In the genomic region with DNA sequence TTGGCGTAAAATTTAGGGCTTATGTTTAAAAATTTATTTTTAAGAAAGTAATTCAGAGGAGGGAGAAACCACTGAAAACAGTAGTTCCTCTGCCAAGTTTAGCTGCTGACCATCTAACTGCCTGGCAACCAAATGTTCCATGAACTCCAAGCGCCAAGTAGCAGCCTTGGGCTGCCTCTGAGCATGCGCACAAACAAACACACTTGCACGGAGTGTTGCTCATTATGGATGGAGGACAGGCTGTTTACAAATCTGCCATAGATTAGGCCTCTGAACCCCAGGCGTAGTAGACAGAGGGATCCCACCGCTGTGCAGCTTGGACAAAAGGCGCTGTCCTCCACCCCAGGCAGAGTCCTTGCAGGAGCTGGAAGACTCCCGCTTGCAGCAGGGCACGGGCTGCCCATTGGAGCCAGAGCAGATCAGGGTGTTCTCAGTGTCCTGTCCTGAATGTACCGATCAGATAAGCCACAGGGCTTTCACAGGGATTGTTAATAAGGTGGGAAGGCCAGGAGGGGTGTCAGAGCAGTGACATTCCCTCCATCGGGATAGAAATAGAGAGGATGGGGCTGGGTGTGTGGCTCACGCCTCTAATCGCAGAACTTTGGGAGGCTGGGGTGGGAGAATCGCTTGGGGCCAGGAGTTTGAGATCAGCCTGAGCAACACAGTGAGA, we compare ENCODE assay signal across 29 cellular contexts. TPM values are rescaled to one million over a fixed set of nuclear protein-coding genes. Genes with fewer than 3 reads are reported as not detected.
A peak's percentile ranks its signal among the peaks of the same experiment; 100 is the strongest.
DNase-seq lines count a peak whose midpoint lies in the region; ATAC-seq, FAIRE-seq and TF ChIP-seq lines count a peak whose summit lies in the region.
"Had no signal": no experiment of that assay in that cellular context is flagged by ENCODE, and none has a peak within 500 bp of the region (broad histone marks: within the 10 kb centered on the region; RNA-seq: fewer than 3 reads in every experiment).

No MANE protein-coding gene starts in this region.

- no peak overlapping the region for H3K27ac Mint-ChIP-seq in natural killer cell
- H3K27ac Mint-ChIP-seq: activated naive CD8-positive, alpha-beta T cell; CD8-positive, alpha-beta memory T cell; endodermal cell; immature natural killer cell; stimulated activated memory B cell treated with anti-CD40 and anti-IgM and Interleukin-4, amounts not matched to agents 10 μg/mL and 1 μg/mL and 100 μg/mL, for 72 hours had no signal

- DNase-seq in EH (ENCODE audit: low read depth) (peak; percentile 31), SK-N-DZ (ENCODE audit: low spot score) (peak; percentile 45), left lung (no peak), sciatic nerve (ENCODE audit: low spot score) (no peak), natural killer cell (no peak), kidney (no peak), NCI-H82 (lab: John Stamatoyannopoulos, UW) (no peak)
- DNase-seq: activated CD4-positive, CD25-positive, alpha-beta regulatory T cell treated with anti-CD3 and anti-CD28 coated beads, Interleukin-2, amount 50 U/mL, for 72 hours; body of pancreas; CD8-positive, alpha-beta memory T cell; DMS53; endodermal cell; heart right ventricle; immature natural killer cell; NCI-H1092 treated with DMSO at 0.1 percent for 48 hours; NCI-H2081; NCI-H446 treated with DMSO at 0.1 percent for 48 hours; pancreas; tibial artery had no signal

- H3K36me3 Mint-ChIP-seq in natural killer cell = no peaks in the 10 kb centered on the region
- H3K36me3 Mint-ChIP-seq: activated naive CD8-positive, alpha-beta T cell; CD8-positive, alpha-beta memory T cell; immature natural killer cell; stimulated activated memory B cell treated with anti-CD40 and anti-IgM and Interleukin-4, amounts not matched to agents 10 μg/mL and 1 μg/mL and 100 μg/mL, for 72 hours had no signal

- H3K27me3 Mint-ChIP-seq in natural killer cell (ENCODE audit: low read depth in 2 of 2) = peaks cover 7 to 14% of the 10 kb centered on the region in 2 donors
- H3K27me3 Mint-ChIP-seq: stimulated activated memory B cell treated with anti-CD40 and anti-IgM and Interleukin-4, amounts not matched to agents 10 μg/mL and 1 μg/mL and 100 μg/mL, for 72 hours had no signal

- H3K36me3 ChIP-seq in left lung (no peaks in the 10 kb centered on the region), kidney (ENCODE audit: control insufficient read depth in 1 of 2, insufficient read depth in 2 of 2, low read length in 2 of 2) (no peaks in the 10 kb centered on the region)
- H3K36me3 ChIP-seq: HAP-1, heart right ventricle, pancreas, tibial artery had no signal

- H3K27ac ChIP-seq in left lung (no peak overlapping the region), kidney (ENCODE audit: low read depth in 2 of 2, low read length in 2 of 2) (no peak overlapping the region)
- H3K27ac ChIP-seq: body of pancreas, heart right ventricle, pancreas, RWPE1, tibial artery had no signal

- no peaks in the 10 kb centered on the region for H3K9me3 Mint-ChIP-seq in natural killer cell
- H3K9me3 Mint-ChIP-seq: CD8-positive, alpha-beta memory T cell; endodermal cell; immature natural killer cell had no signal

- TF ChIP-seq CTCF in left lung (IDR thresholded peaks at IDR 0.05) (no peak), natural killer cell (IDR thresholded peaks at IDR 0.05) (no peak), kidney (IDR thresholded peaks at IDR 0.05; ENCODE audit: borderline replicate concordance, extremely low read depth, insufficient read depth) (no peak)

- intact Hi-C loops in left lung (cut with DNase I) (no loop called here), sciatic nerve (cut with DNase I) (no loop called here), natural killer cell (cut with micrococcal nuclease) (no loop called here), kidney (cut with DNase I) (no loop called here)

- H3K9me3 ChIP-seq in left lung (no peaks in the 10 kb centered on the region), kidney (ENCODE audit: control insufficient read depth in 1 of 2, low read length in 2 of 2) (no peaks in the 10 kb centered on the region)
- H3K9me3 ChIP-seq: body of pancreas, HAP-1, heart right ventricle, pancreas, tibial artery had no signal

- ATAC-seq in left lung (peak; percentile 16), sciatic nerve (peak; percentile 14), HG02759 (IDR thresholded peaks at IDR 0.05; ENCODE audit: unreplicated experiment) (no peak), natural killer cell (no peak)
- ATAC-seq: body of pancreas; heart right ventricle; pancreas; stimulated activated memory B cell treated with anti-CD40 and anti-IgM and Interleukin-4, amounts not matched to agents 10 μg/mL and 1 μg/mL and 100 μg/mL, for 72 hours had no signal

- no peak overlapping the region for H3K4me3 ChIP-seq in left lung
- no peak overlapping the region for H3K4me3 ChIP-seq in kidney (ENCODE audit: low read length in 2 of 2)
- H3K4me3 ChIP-seq: body of pancreas, HAP-1, heart right ventricle, pancreas, tibial artery had no signal

- no peaks in the 10 kb centered on the region for H3K4me1 ChIP-seq in left lung
- no peaks in the 10 kb centered on the region for H3K4me1 ChIP-seq in kidney (ENCODE audit: control insufficient read depth in 1 of 2, insufficient read depth in 1 of 2, low read depth in 1 of 2, low read length in 2 of 2)
- H3K4me1 ChIP-seq: body of pancreas, HAP-1, heart right ventricle, pancreas, tibial artery had no signal

- FAIRE-seq in kidney (lab: Jason Lieb, UNC) = no peak
- FAIRE-seq: colon, pancreas had no signal

- H3K27me3 ChIP-seq in left lung = peaks cover 0 to 13% of the 10 kb centered on the region in 2 donors
- H3K27me3 ChIP-seq: body of pancreas, tibial artery had no signal

- H3K4me3 Mint-ChIP-seq in natural killer cell = no peak overlapping the region
- H3K4me3 Mint-ChIP-seq: activated naive CD8-positive, alpha-beta T cell; CD8-positive, alpha-beta memory T cell; endodermal cell; immature natural killer cell; stimulated activated memory B cell treated with anti-CD40 and anti-IgM and Interleukin-4, amounts not matched to agents 10 μg/mL and 1 μg/mL and 100 μg/mL, for 72 hours had no signal

- no peak overlapping the region for H3K9ac ChIP-seq in kidney (ENCODE audit: low read length in 2 of 2)

- no peaks in the 10 kb centered on the region for H3K4me1 Mint-ChIP-seq in natural killer cell
- H3K4me1 Mint-ChIP-seq: CD8-positive, alpha-beta memory T cell; immature natural killer cell; stimulated activated memory B cell treated with anti-CD40 and anti-IgM and Interleukin-4, amounts not matched to agents 10 μg/mL and 1 μg/mL and 100 μg/mL, for 72 hours had no signal

RNA-seq across cellular contexts. Expression of a gene that starts 47.7 kb away (rescaled TPM):
- polyA plus RNA-seq in SK-N-DZ (2014; cell fraction: cytosol; rRNA removed) = not detected in 2 replicates
- polyA plus RNA-seq in SK-N-DZ (2014; cell fraction: nucleus; rRNA removed) = not detected in 2 replicates
- not detected for total RNA-seq in left lung
- total RNA-seq in sciatic nerve = not detected
- total RNA-seq in natural killer cell = not detected
- total RNA-seq in kidney = not detected
- polyA plus RNA-seq in kidney (ENCODE audit: insufficient read depth, low read depth, low replicate concordance) = not detected
- total RNA-seq: activated CD8-positive, alpha-beta memory T cell treated with anti-CD3 and anti-CD28 coated beads for 36 hours; body of pancreas; CD8-positive, alpha-beta memory T cell; endodermal cell; heart right ventricle; LHCN-M2; liver; pancreas had no signal
- polyA plus RNA-seq: AG04450; CD8-positive, alpha-beta memory T cell; heart right ventricle; immature natural killer cell; liver; pancreas had no signal

Comparison
In these comparisons a context has a peak if more than half of its experiments do, and no peak if none do; other contexts are left out.
1. DNase-seq: peak in EH (single experiment) and SK-N-DZ (single experiment); none in left lung (0 of 2), sciatic nerve (single experiment), natural killer cell (single experiment), kidney (single experiment) and NCI-H82 (single experiment).
2. ATAC-seq: peak in left lung (single experiment) and sciatic nerve (single experiment); none in HG02759 (single experiment) and natural killer cell (0 of 3).